16 cellular contexts compared by ENCODE assay signal in genomic region chr17:39208136-39208535, GRCh38. TPM values are rescaled to one million over a fixed set of nuclear protein-coding genes. Genes with fewer than 3 reads are reported as not detected.
DNase-seq lines count a peak whose midpoint lies in the region; ATAC-seq and TF ChIP-seq lines count a peak whose summit lies in the region.
"Had no signal": no experiment of that assay in that cellular context is flagged by ENCODE, and none has a peak within 500 bp of the region (broad histone marks: within the 10 kb centered on the region; RNA-seq: fewer than 3 reads in every experiment).

No MANE protein-coding gene starts in this region.

- CTCF ChIA-PET in activated CD8-positive, alpha-beta memory T cell treated with anti-CD3 and anti-CD28 coated beads, Interleukin-2, amount 10 ng/mL, durations not matched to agents 7 days and 5 days (lab: Charles Lee): interaction anchor here (1.4 to 30.8 kb wide), 5 partner anchors 8 to 414 kb away, joined by 4 to 670 read pairs (median 11); partner anchors contain the start of genes RPL19 and STAC2
- CTCF ChIA-PET in RWPE1 (lab: Yijun Ruan, JAX): interaction anchor here (0.6 to 5.0 kb wide), 4 partner anchors 24 to 846 kb away, joined by 6 to 145 read pairs (median 9); partner anchors contain the start of gene MED24

- intact Hi-C loops in left colon (cut with DNase I, micrococcal nuclease): loop anchor here in 1 of 2 donors (5.0 kb wide), 1 partner anchor 34 kb away; no protein-coding TSS in a partner anchor

- no peaks in the 10 kb centered on the region for H3K27me3 ChIP-seq in suprapubic skin
- H3K27me3 ChIP-seq: pancreas had no signal

- H3K4me1 Mint-ChIP-seq in activated CD8-positive, alpha-beta memory T cell treated with anti-CD3 and anti-CD28 coated beads, Interleukin-2, amount 10 ng/mL, durations not matched to agents 7 days and 5 days: peaks cover 17% of the 10 kb centered on the region

- H3K4me1 ChIP-seq in suprapubic skin: peaks cover 58% of the 10 kb centered on the region
- H3K4me1 ChIP-seq: pancreas had no signal

- H3K9me3 Mint-ChIP-seq in activated CD8-positive, alpha-beta memory T cell treated with anti-CD3 and anti-CD28 coated beads, Interleukin-2, amount 10 ng/mL, durations not matched to agents 7 days and 5 days (ENCODE audit: low read depth): no peaks in the 10 kb centered on the region
- H3K9me3 Mint-ChIP-seq: activated naive CD4-positive, alpha-beta T cell treated with anti-CD3 and anti-CD28 coated beads, Interleukin-2, amount 50 U/mL, for 72 hours had no signal

- H3K27ac Mint-ChIP-seq in activated CD8-positive, alpha-beta memory T cell treated with anti-CD3 and anti-CD28 coated beads, Interleukin-2, amount 10 ng/mL, durations not matched to agents 7 days and 5 days: no peak overlapping the region
- H3K27ac Mint-ChIP-seq: activated naive CD4-positive, alpha-beta T cell treated with anti-CD3 and anti-CD28 coated beads, Interleukin-2, amount 50 U/mL, for 72 hours had no signal

- TF ChIP-seq POLR2A in suprapubic skin (IDR thresholded peaks at IDR 0.05): no peak

- no peak for TF ChIP-seq EP300 in suprapubic skin (IDR thresholded peaks at IDR 0.05)

- no peak for ATAC-seq in activated CD8-positive, alpha-beta memory T cell treated with anti-CD3 and anti-CD28 coated beads, Interleukin-2, amount 10 ng/mL, durations not matched to agents 7 days and 5 days
- ATAC-seq in left colon (peak; percentile 22), HG02763 (IDR thresholded peaks at IDR 0.05; ENCODE audit: unreplicated experiment) (no peak)

- DNase-seq in activated CD8-positive, alpha-beta memory T cell treated with anti-CD3 and anti-CD28 coated beads, Interleukin-2, amount 50 U/mL, for 4 hours: peak; percentile 55
- no peak for DNase-seq in activated CD8-positive, alpha-beta memory T cell treated with anti-CD3 and anti-CD28 coated beads, Interleukin-2, amount 10 ng/mL, durations not matched to agents 7 days and 5 days
- no peak for DNase-seq in RWPE1 (ENCODE audit: low spot score)
- no peak for DNase-seq in left colon
- no peak for DNase-seq in suprapubic skin (ENCODE audit: low spot score in 2 of 2)
- no peak for DNase-seq in dermis blood vessel endothelial cell
- no peak for DNase-seq in NCI-H1436 treated with DMSO at 0.1 percent for 48 hours (lab: John Stamatoyannopoulos, UW)
- DNase-seq: left cardiac atrium had no signal

- peaks cover 22% of the 10 kb centered on the region for H3K27me3 Mint-ChIP-seq in activated CD8-positive, alpha-beta memory T cell treated with anti-CD3 and anti-CD28 coated beads, Interleukin-2, amount 10 ng/mL, durations not matched to agents 7 days and 5 days

- H3K4me3 ChIP-seq in suprapubic skin: no peak overlapping the region
- H3K4me3 ChIP-seq: pancreas, tibial nerve had no signal

- no peaks in the 10 kb centered on the region for H3K9me3 ChIP-seq in suprapubic skin
- H3K9me3 ChIP-seq: pancreas, tibial nerve had no signal

- peaks cover 22% of the 10 kb centered on the region for H3K36me3 ChIP-seq in suprapubic skin

- WGBS in suprapubic skin: 52% methylated on average over 3 of the region's 7 CpGs

- peak overlapping the region; percentile 60 for H3K27ac ChIP-seq in RWPE1
- peak overlapping the region; percentile 66 for H3K27ac ChIP-seq in suprapubic skin
- H3K27ac ChIP-seq: HL-60, pancreas had no signal

- TF ChIP-seq CTCF in RWPE1 (conservative IDR thresholded peaks at IDR 0.05; ENCODE audit: low read depth): no peak
- TF ChIP-seq CTCF in suprapubic skin (IDR thresholded peaks at IDR 0.05): no peak

- no peak overlapping the region for H3K4me3 Mint-ChIP-seq in activated CD8-positive, alpha-beta memory T cell treated with anti-CD3 and anti-CD28 coated beads, Interleukin-2, amount 10 ng/mL, durations not matched to agents 7 days and 5 days

- peaks cover 18% of the 10 kb centered on the region for H3K36me3 Mint-ChIP-seq in activated CD8-positive, alpha-beta memory T cell treated with anti-CD3 and anti-CD28 coated beads, Interleukin-2, amount 10 ng/mL, durations not matched to agents 7 days and 5 days

- POLR2A ChIA-PET in RWPE1 (lab: Yijun Ruan, JAX; ENCODE audit: low non-redundant PET): no interaction called here

RNA-seq across cellular contexts. Expression of gene RPL19, which starts 8.1 kb away (rescaled TPM):
- 1,000 to 10,000 TPM; 1,859 to 1,928 TPM for total RNA-seq in activated CD8-positive, alpha-beta memory T cell treated with anti-CD3 and anti-CD28 coated beads, Interleukin-2, amount 10 ng/mL, durations not matched to agents 7 days and 5 days
- total RNA-seq in left colon (1,000 to 10,000 TPM; 1,376 to 1,435 TPM), suprapubic skin (1,000 to 10,000 TPM; 2,327 to 3,514 (median 3,192) TPM), dermis blood vessel endothelial cell (1,928 and 2,101 TPM in 2 replicates)

RNA-seq across cellular contexts. Expression of gene CACNB1, which starts 10.7 kb away (rescaled TPM):
- 10 to 100 TPM; 21.0 to 32.9 TPM for total RNA-seq in activated CD8-positive, alpha-beta memory T cell treated with anti-CD3 and anti-CD28 coated beads, Interleukin-2, amount 10 ng/mL, durations not matched to agents 7 days and 5 days
- total RNA-seq in left colon (10 to 100 TPM; 12.7 to 16.1 TPM), suprapubic skin (10 to 100 TPM in 2 of 4 donors, 1 to 10 TPM in 2; 7.9 to 32.9 (median 17.1) TPM), dermis blood vessel endothelial cell (1.0 and 2.8 TPM in 2 replicates)

RNA-seq across cellular contexts. Expression of gene STAC2, which starts 17.6 kb away (rescaled TPM):
- total RNA-seq in activated CD8-positive, alpha-beta memory T cell treated with anti-CD3 and anti-CD28 coated beads, Interleukin-2, amount 10 ng/mL, durations not matched to agents 7 days and 5 days: not detected
- under 1 TPM in 1 of 2 donors, not detected in 1; 0.17 TPM for total RNA-seq in left colon
- 10 to 100 TPM; 10.9 to 26.4 (median 16.5) TPM for total RNA-seq in suprapubic skin
- 0.05 and 0.34 TPM in 2 replicates for total RNA-seq in dermis blood vessel endothelial cell
- total RNA-seq: activated naive CD4-positive, alpha-beta T cell treated with anti-CD3 and anti-CD28 coated beads, Interleukin-2, amount 50 U/mL, for 72 hours; glomerular endothelial cell; SK-MEL-5 had no signal

RNA-seq across cellular contexts. Expression of gene ARL5C, which starts 42.2 kb away (rescaled TPM):
- under 1 TPM in 1 of 2 experiments, not detected in 1; 0.35 TPM for total RNA-seq in activated CD8-positive, alpha-beta memory T cell treated with anti-CD3 and anti-CD28 coated beads, Interleukin-2, amount 10 ng/mL, durations not matched to agents 7 days and 5 days
- total RNA-seq in left colon: under 1 TPM in 1 of 2 donors, not detected in 1; 0.56 TPM
- total RNA-seq in suprapubic skin: not detected
- total RNA-seq in dermis blood vessel endothelial cell: not detected in 2 replicates
- total RNA-seq: G401, glomerular endothelial cell, left cardiac atrium, SK-MEL-5, tibial nerve had no signal

RNA-seq across cellular contexts. Expression of gene PLXDC1, which starts 56.7 kb away (rescaled TPM):
- total RNA-seq in activated CD8-positive, alpha-beta memory T cell treated with anti-CD3 and anti-CD28 coated beads, Interleukin-2, amount 10 ng/mL, durations not matched to agents 7 days and 5 days: 1 to 10 TPM; 1.2 to 9.0 TPM
- 1 to 10 TPM; 2.3 to 5.0 TPM for total RNA-seq in left colon
- 10 to 100 TPM in 1 of 4 donors, 1 to 10 TPM in 3; 5.3 to 14.1 (median 6.3) TPM for total RNA-seq in suprapubic skin
- total RNA-seq in dermis blood vessel endothelial cell: not detected in 2 replicates
